In genomic region chr10:124667425-124668130, GRCh38 we compare ENCODE assay signal across 18 cellular contexts.
DNase-seq lines count a peak whose midpoint lies in the region; ATAC-seq and TF ChIP-seq lines count a peak whose summit lies in the region.
"Had no signal": no experiment of that assay in that cellular context is flagged by ENCODE, and none has a peak within 500 bp of the region (broad histone marks: within the 10 kb centered on the region; RNA-seq: fewer than 3 reads in every experiment).

No MANE protein-coding gene starts in this region.

- H3K4me1 Mint-ChIP-seq in effector memory CD8-positive, alpha-beta T cell (ENCODE audit: low read depth in 2 of 2), result peaks cover 59 to 66% of the 10 kb centered on the region in 2 donors
- H3K4me1 Mint-ChIP-seq in neural crest cell, result peaks cover 36% of the 10 kb centered on the region

- H3K36me3 ChIP-seq in heart right ventricle, result peaks cover 0 to 43% (median 0%) of the 10 kb centered on the region in 9 donors
- H3K36me3 ChIP-seq in upper lobe of right lung, result peaks cover 10% of the 10 kb centered on the region
- H3K36me3 ChIP-seq: pancreas had no signal

- no peaks in the 10 kb centered on the region for H3K9me3 Mint-ChIP-seq in effector memory CD8-positive, alpha-beta T cell
- no peaks in the 10 kb centered on the region for H3K9me3 Mint-ChIP-seq in neural crest cell

- H3K36me3 Mint-ChIP-seq in effector memory CD8-positive, alpha-beta T cell (ENCODE audit: insufficient read depth), result peaks cover 39% of the 10 kb centered on the region
- H3K36me3 Mint-ChIP-seq in neural crest cell (ENCODE audit: low read depth), result no peaks in the 10 kb centered on the region

- no peaks in the 10 kb centered on the region for H3K9me3 ChIP-seq in heart right ventricle
- H3K9me3 ChIP-seq in upper lobe of right lung, result no peaks in the 10 kb centered on the region
- H3K9me3 ChIP-seq: pancreas had no signal

- no peaks in the 10 kb centered on the region for H3K27me3 Mint-ChIP-seq in effector memory CD8-positive, alpha-beta T cell
- H3K27me3 Mint-ChIP-seq in neural crest cell (ENCODE audit: low read depth), result no peaks in the 10 kb centered on the region

- H3K4me3 ChIP-seq in heart right ventricle (no peak overlapping the region), upper lobe of right lung (no peak overlapping the region)
- H3K4me3 ChIP-seq: pancreas had no signal

- H3K27ac Mint-ChIP-seq in effector memory CD8-positive, alpha-beta T cell, result peak overlapping the region; percentile 96 to 98
- H3K27ac Mint-ChIP-seq in neural crest cell (ENCODE audit: unreplicated experiment), result peak overlapping the region; percentile 78

- DNase-seq in heart right ventricle (no peak), Right ventricle myocardium superior (no peak), neural crest cell (ENCODE audit: low read depth, low spot score) (no peak), upper lobe of right lung (no peak), NCI-H526 treated with DMSO at 0.1 percent for 48 hours (lab: John Stamatoyannopoulos, UW) (no peak)
- no peak for DNase-seq in effector memory CD8-positive, alpha-beta T cell
- DNase-seq: amygdala; DMS79 treated with DMSO at 0.1 percent for 48 hours; effector CD8-positive, alpha-beta T cell; kidney glomerular epithelial cell; NCI-H1092 treated with DMSO at 0.1 percent for 48 hours; NCI-H524 treated with DMSO at 0.1 percent for 48 hours; SHP77; stimulated activated CD4-positive, alpha-beta T cell treated with anti-CD3 and anti-CD28 coated beads, Interleukin-2, amount 100 ng/mL, for 24 hours; WERI-Rb-1 had no signal

- 61 to 67% methylated on average over 11 of the region's 11 CpGs for WGBS in heart right ventricle, 2 donors

- H3K27ac ChIP-seq in heart right ventricle, result peak overlapping the region in 8 of 10 donors; percentile 35 to 90 (median 63)
- H3K27ac ChIP-seq in upper lobe of right lung, result peak overlapping the region; percentile 44
- H3K27ac ChIP-seq: pancreas, WERI-Rb-1 had no signal

- peak overlapping the region; percentile 46 for H3K4me3 Mint-ChIP-seq in effector memory CD8-positive, alpha-beta T cell
- no peak overlapping the region for H3K4me3 Mint-ChIP-seq in neural crest cell

- intact Hi-C loops in heart right ventricle (cut with DNase I) (loop anchor here in 1 of 10 donors (5.0 kb wide), 1 partner anchor 55 kb away; no protein-coding TSS in a partner anchor), Right ventricle myocardium superior (cut with DNase I) (no loop called here), upper lobe of right lung (cut with DNase I) (no loop called here)

- no peak for TF ChIP-seq CTCF in heart right ventricle (IDR thresholded peaks at IDR 0.05)
- no peak for TF ChIP-seq CTCF in neural crest cell (conservative IDR thresholded peaks at IDR 0.05)
- no peak for TF ChIP-seq CTCF in upper lobe of right lung (IDR thresholded peaks at IDR 0.05)

- ATAC-seq in heart right ventricle (no peak), Right ventricle myocardium superior (ENCODE audit: poor library complexity) (no peak), upper lobe of right lung (no peak), HG03135 (IDR thresholded peaks at IDR 0.05; ENCODE audit: unreplicated experiment) (no peak), GM21515 (IDR thresholded peaks at IDR 0.05; ENCODE audit: unreplicated experiment) (no peak)
- ATAC-seq in effector memory CD8-positive, alpha-beta T cell (replicated peaks), result no peak
- ATAC-seq: pancreas had no signal

- H3K27me3 ChIP-seq in heart right ventricle (no peaks in the 10 kb centered on the region), upper lobe of right lung (no peaks in the 10 kb centered on the region)
- H3K27me3 ChIP-seq: pancreas had no signal

- H3K4me1 ChIP-seq in heart right ventricle (peaks cover 43 to 92% (median 83%) of the 10 kb centered on the region in 9 donors), upper lobe of right lung (peaks cover 51% of the 10 kb centered on the region)
- H3K4me1 ChIP-seq: pancreas had no signal
